In genomic region chr3:17039579-17039978, GRCh38 we compare ENCODE assay signal across 10 cellular contexts.
DNase-seq lines count a peak whose midpoint lies in the region; ATAC-seq and TF ChIP-seq lines count a peak whose summit lies in the region.
"Had no signal": no experiment of that assay in that cellular context is flagged by ENCODE, and none has a peak within 500 bp of the region (broad histone marks: within the 10 kb centered on the region; RNA-seq: fewer than 3 reads in every experiment).

No MANE protein-coding gene starts in this region.

- no peaks in the 10 kb centered on the region for H3K27me3 ChIP-seq in skeletal muscle tissue (ENCODE audit: control insufficient read depth in 3 of 3, insufficient read depth in 3 of 3, low read length in 3 of 3)

- no peak overlapping the region for H3K4me3 Mint-ChIP-seq in activated CD4-positive, alpha-beta T cell treated with anti-CD3 and anti-CD28 coated beads, Interleukin-2, amount 10 ng/mL, durations not matched to agents 24 days and 14 days

- TF ChIP-seq CTCF in fibroblast of pulmonary artery (IDR thresholded peaks at IDR 0.05; ENCODE audit: low read length, missing control alignments) = peak; percentile 20

- intact Hi-C loops in activated CD4-positive, alpha-beta T cell treated with anti-CD3 and anti-CD28 coated beads, Interleukin-2, amount 10 ng/mL, durations not matched to agents 24 days and 14 days (cut with micrococcal nuclease) = loop anchor here (10.0 kb wide), 1 partner anchor 705 kb away; the partner anchor contains the start of gene TBC1D5

- H3K27me3 Mint-ChIP-seq in activated CD4-positive, alpha-beta T cell treated with anti-CD3 and anti-CD28 coated beads, Interleukin-2, amount 10 ng/mL, durations not matched to agents 24 days and 14 days = no peaks in the 10 kb centered on the region

- peaks cover 0 to 5% (median 5%) of the 10 kb centered on the region in 3 donors for H3K36me3 ChIP-seq in skeletal muscle tissue (ENCODE audit: control insufficient read depth in 3 of 3, insufficient read depth in 3 of 3, low read length in 3 of 3)

- peaks cover 30% of the 10 kb centered on the region for H3K4me1 Mint-ChIP-seq in activated CD4-positive, alpha-beta T cell treated with anti-CD3 and anti-CD28 coated beads, Interleukin-2, amount 10 ng/mL, durations not matched to agents 24 days and 14 days

- no peak for ATAC-seq in GM21515 (IDR thresholded peaks at IDR 0.05; ENCODE audit: unreplicated experiment)

- H3K4me3 ChIP-seq in fibroblast of pulmonary artery (replicated peaks; ENCODE audit: low read depth, low read length) (no peak overlapping the region), skeletal muscle tissue (ENCODE audit: low read length in 3 of 3) (no peak overlapping the region)

- H3K27ac Mint-ChIP-seq in activated CD4-positive, alpha-beta T cell treated with anti-CD3 and anti-CD28 coated beads, Interleukin-2, amount 10 ng/mL, durations not matched to agents 24 days and 14 days = peak overlapping the region; percentile 38

- H3K4me1 ChIP-seq in skeletal muscle tissue (ENCODE audit: control insufficient read depth in 3 of 3, insufficient read depth in 3 of 3, low read length in 3 of 3) = peaks cover 11 to 28% (median 15%) of the 10 kb centered on the region in 3 donors
- H3K4me1 ChIP-seq: parathyroid adenoma had no signal

- no peaks in the 10 kb centered on the region for H3K9me3 Mint-ChIP-seq in activated CD4-positive, alpha-beta T cell treated with anti-CD3 and anti-CD28 coated beads, Interleukin-2, amount 10 ng/mL, durations not matched to agents 24 days and 14 days

- H3K36me3 Mint-ChIP-seq in activated CD4-positive, alpha-beta T cell treated with anti-CD3 and anti-CD28 coated beads, Interleukin-2, amount 10 ng/mL, durations not matched to agents 24 days and 14 days (ENCODE audit: low read depth) = peaks cover 26% of the 10 kb centered on the region

- H3K9me3 ChIP-seq in skeletal muscle tissue (ENCODE audit: control insufficient read depth in 3 of 3, low read length in 3 of 3) = no peaks in the 10 kb centered on the region

- H3K9ac ChIP-seq in skeletal muscle tissue (ENCODE audit: low read depth in 1 of 3, low read length in 3 of 3) = no peak overlapping the region
- H3K9ac ChIP-seq: parathyroid adenoma had no signal

- H3K27ac ChIP-seq in skeletal muscle tissue (ENCODE audit: low read depth, low read length) = peak overlapping the region; percentile 12
- H3K27ac ChIP-seq: parathyroid adenoma had no signal

- peak; percentile 45 for DNase-seq in activated CD4-positive, alpha-beta T cell treated with anti-CD3 and anti-CD28 coated beads, Interleukin-2, amount 10 ng/mL, durations not matched to agents 24 days and 14 days
- DNase-seq in activated CD4-positive, alpha-beta T cell treated with anti-CD3 and anti-CD28 coated beads, Interleukin-2, amount 50 U/mL, for 1 hour = no peak
- DNase-seq in RPMI7951 (ENCODE audit: low read depth) (peak; percentile 80), fibroblast of pulmonary artery (ENCODE audit: low read depth) (peak; percentile 97), HuH-7.5 (ENCODE audit: low spot score) (no peak), COLO668 (lab: John Stamatoyannopoulos, UW; ENCODE audit: unreplicated experiment) (no peak)
- DNase-seq: NK-92 treated with Interleukin-12 subunit alpha and Interleukin-12 subunit beta, amount 100 ng/mL, for 24 hours had no signal

Comparison
In these comparisons a context has a peak if more than half of its experiments do, and no peak if none do; other contexts are left out.
1. DNase-seq: peak in activated CD4-positive, alpha-beta T cell treated with anti-CD3 and anti-CD28 coated beads, Interleukin-2, amount 10 ng/mL, durations not matched to agents 24 days and 14 days (single experiment), RPMI7951 (single experiment) and fibroblast of pulmonary artery (single experiment); none in activated CD4-positive, alpha-beta T cell treated with anti-CD3 and anti-CD28 coated beads, Interleukin-2, amount 50 U/mL, for 1 hour (single experiment), HuH-7.5 (single experiment) and COLO668 (single experiment).